ENCODE assay signal across 11 cellular contexts in genomic region chr14:68715032-68715924, GRCh38.
DNase-seq lines count a peak whose midpoint lies in the region; ATAC-seq, FAIRE-seq and TF ChIP-seq lines count a peak whose summit lies in the region.
"Had no signal": no experiment of that assay in that cellular context is flagged by ENCODE, and none has a peak within 500 bp of the region (broad histone marks: within the 10 kb centered on the region; RNA-seq: fewer than 3 reads in every experiment).

No MANE protein-coding gene starts in this region.

- no peak for TF ChIP-seq CTCF in AG10803 (conservative IDR thresholded peaks at IDR 0.05; ENCODE audit: low read length)

- peak; percentile 56 for FAIRE-seq in GM12892 (lab: Jason Lieb, UNC)
- FAIRE-seq: GM19239 had no signal

- no peak for TF ChIP-seq POLR2A in GM12892 (IDR thresholded peaks at IDR 0.05; ENCODE audit: low read depth, low read length)

- no peak overlapping the region for H3K4me3 ChIP-seq in AG10803 (ENCODE audit: low read length)

- ATAC-seq in GM19328 (IDR thresholded peaks at IDR 0.05; ENCODE audit: unreplicated experiment): no peak

- DNase-seq in AG10803 (ENCODE audit: low read depth) (peak; percentile 48), GM12892 (ENCODE audit: insufficient read length) (no peak), amniotic epithelial cell (ENCODE audit: low read depth) (peak; percentile 82), kidney tubule cell (ENCODE audit: low spot score) (peak; percentile 55), NCI-H82 (lab: John Stamatoyannopoulos, UW) (no peak), T-helper 9 cell (no peak), NCI-H128 (lab: John Stamatoyannopoulos, UW; ENCODE audit: unreplicated experiment) (no peak)
- DNase-seq: activated CD4-positive, alpha-beta T cell treated with anti-CD3 and anti-CD28 coated beads for 4 hours; immature natural killer cell had no signal

Comparison
In these comparisons a context has a peak if more than half of its experiments do, and no peak if none do; other contexts are left out.
1. DNase-seq: peak in AG10803 (single experiment), amniotic epithelial cell (single experiment) and kidney tubule cell (single experiment); none in GM12892 (single experiment), NCI-H82 (single experiment), T-helper 9 cell (single experiment) and NCI-H128 (single experiment).